ENCODE assay signal across 1 cellular context in the genomic region with DNA sequence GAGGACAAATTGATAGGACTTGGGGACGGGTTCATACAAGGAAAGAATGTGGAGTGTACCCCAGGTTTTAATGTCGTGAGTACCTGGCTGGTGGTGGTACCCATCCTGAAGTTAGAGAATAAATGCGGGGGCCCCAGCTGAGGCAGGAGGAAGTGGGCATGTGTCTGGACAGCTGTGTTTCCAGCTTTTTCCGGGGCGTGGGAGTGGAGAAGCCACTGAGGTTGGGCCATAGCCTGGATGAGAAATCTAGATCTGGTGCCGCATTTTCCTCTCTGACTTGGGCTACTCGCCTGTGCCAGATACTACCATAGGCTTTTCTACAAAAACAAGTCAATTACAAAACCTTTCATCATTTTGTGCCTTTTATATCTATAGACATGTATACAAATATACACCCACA.
TF ChIP-seq lines count a peak whose summit lies in the region.

No MANE protein-coding gene starts in this region.

TF ChIP-seq in GM23338, 12 proteins besides CTCF, POLR2A, EP300 and RAD21 (continued from another document):
- TF ChIP-seq, protein P1, sequence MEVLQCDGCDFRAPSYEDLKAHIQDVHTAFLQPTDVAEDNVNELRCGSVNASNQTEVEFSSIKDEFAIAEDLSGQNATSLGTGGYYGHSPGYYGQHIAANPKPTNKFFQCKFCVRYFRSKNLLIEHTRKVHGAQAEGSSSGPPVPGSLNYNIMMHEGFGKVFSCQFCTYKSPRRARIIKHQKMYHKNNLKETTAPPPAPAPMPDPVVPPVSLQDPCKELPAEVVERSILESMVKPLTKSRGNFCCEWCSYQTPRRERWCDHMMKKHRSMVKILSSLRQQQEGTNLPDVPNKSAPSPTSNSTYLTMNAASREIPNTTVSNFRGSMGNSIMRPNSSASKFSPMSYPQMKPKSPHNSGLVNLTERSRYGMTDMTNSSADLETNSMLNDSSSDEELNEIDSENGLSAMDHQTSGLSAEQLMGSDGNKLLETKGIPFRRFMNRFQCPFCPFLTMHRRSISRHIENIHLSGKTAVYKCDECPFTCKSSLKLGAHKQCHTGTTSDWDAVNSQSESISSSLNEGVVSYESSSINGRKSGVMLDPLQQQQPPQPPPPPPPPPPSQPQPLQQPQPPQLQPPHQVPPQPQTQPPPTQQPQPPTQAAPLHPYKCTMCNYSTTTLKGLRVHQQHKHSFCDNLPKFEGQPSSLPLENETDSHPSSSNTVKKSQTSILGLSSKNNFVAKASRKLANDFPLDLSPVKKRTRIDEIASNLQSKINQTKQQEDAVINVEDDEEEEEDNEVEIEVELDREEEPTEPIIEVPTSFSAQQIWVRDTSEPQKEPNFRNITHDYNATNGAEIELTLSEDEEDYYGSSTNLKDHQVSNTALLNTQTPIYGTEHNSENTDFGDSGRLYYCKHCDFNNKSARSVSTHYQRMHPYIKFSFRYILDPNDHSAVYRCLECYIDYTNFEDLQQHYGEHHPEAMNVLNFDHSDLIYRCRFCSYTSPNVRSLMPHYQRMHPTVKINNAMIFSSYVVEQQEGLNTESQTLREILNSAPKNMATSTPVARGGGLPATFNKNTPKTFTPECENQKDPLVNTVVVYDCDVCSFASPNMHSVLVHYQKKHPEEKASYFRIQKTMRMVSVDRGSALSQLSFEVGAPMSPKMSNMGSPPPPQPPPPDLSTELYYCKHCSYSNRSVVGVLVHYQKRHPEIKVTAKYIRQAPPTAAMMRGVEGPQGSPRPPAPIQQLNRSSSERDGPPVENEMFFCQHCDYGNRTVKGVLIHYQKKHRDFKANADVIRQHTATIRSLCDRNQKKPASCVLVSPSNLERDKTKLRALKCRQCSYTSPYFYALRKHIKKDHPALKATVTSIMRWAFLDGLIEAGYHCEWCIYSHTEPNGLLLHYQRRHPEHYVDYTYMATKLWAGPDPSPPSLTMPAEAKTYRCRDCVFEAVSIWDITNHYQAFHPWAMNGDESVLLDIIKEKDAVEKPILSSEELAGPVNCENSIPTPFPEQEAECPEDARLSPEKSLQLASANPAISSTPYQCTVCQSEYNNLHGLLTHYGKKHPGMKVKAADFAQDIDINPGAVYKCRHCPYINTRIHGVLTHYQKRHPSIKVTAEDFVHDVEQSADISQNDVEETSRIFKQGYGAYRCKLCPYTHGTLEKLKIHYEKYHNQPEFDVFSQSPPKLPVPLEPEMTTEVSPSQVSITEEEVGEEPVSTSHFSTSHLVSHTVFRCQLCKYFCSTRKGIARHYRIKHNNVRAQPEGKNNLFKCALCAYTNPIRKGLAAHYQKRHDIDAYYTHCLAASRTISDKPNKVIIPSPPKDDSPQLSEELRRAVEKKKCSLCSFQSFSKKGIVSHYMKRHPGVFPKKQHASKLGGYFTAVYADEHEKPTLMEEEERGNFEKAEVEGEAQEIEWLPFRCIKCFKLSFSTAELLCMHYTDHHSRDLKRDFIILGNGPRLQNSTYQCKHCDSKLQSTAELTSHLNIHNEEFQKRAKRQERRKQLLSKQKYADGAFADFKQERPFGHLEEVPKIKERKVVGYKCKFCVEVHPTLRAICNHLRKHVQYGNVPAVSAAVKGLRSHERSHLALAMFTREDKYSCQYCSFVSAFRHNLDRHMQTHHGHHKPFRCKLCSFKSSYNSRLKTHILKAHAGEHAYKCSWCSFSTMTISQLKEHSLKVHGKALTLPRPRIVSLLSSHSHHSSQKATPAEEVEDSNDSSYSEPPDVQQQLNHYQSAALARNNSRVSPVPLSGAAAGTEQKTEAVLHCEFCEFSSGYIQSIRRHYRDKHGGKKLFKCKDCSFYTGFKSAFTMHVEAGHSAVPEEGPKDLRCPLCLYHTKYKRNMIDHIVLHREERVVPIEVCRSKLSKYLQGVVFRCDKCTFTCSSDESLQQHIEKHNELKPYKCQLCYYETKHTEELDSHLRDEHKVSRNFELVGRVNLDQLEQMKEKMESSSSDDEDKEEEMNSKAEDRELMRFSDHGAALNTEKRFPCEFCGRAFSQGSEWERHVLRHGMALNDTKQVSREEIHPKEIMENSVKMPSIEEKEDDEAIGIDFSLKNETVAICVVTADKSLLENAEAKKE (CRISPR knock-in tag; IDR thresholded peaks at IDR 0.05), result no peak
- TF ChIP-seq NANOG (IDR thresholded peaks at IDR 0.05; ENCODE audit: borderline replicate concordance) (no peak), POLR2AphosphoS5 (IDR thresholded peaks at IDR 0.05; ENCODE audit: low read depth) (no peak), STAT1 (IDR thresholded peaks at IDR 0.05; ENCODE audit: unreplicated experiment) (no peak)
- TF ChIP-seq, protein P2, sequence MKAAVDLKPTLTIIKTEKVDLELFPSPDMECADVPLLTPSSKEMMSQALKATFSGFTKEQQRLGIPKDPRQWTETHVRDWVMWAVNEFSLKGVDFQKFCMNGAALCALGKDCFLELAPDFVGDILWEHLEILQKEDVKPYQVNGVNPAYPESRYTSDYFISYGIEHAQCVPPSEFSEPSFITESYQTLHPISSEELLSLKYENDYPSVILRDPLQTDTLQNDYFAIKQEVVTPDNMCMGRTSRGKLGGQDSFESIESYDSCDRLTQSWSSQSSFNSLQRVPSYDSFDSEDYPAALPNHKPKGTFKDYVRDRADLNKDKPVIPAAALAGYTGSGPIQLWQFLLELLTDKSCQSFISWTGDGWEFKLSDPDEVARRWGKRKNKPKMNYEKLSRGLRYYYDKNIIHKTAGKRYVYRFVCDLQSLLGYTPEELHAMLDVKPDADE (IDR thresholded peaks at IDR 0.05), result no peak
- TF ChIP-seq, protein P3, sequence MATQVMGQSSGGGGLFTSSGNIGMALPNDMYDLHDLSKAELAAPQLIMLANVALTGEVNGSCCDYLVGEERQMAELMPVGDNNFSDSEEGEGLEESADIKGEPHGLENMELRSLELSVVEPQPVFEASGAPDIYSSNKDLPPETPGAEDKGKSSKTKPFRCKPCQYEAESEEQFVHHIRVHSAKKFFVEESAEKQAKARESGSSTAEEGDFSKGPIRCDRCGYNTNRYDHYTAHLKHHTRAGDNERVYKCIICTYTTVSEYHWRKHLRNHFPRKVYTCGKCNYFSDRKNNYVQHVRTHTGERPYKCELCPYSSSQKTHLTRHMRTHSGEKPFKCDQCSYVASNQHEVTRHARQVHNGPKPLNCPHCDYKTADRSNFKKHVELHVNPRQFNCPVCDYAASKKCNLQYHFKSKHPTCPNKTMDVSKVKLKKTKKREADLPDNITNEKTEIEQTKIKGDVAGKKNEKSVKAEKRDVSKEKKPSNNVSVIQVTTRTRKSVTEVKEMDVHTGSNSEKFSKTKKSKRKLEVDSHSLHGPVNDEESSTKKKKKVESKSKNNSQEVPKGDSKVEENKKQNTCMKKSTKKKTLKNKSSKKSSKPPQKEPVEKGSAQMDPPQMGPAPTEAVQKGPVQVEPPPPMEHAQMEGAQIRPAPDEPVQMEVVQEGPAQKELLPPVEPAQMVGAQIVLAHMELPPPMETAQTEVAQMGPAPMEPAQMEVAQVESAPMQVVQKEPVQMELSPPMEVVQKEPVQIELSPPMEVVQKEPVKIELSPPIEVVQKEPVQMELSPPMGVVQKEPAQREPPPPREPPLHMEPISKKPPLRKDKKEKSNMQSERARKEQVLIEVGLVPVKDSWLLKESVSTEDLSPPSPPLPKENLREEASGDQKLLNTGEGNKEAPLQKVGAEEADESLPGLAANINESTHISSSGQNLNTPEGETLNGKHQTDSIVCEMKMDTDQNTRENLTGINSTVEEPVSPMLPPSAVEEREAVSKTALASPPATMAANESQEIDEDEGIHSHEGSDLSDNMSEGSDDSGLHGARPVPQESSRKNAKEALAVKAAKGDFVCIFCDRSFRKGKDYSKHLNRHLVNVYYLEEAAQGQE (IDR thresholded peaks at IDR 0.05; ENCODE audit: unreplicated experiment), result no peak
